8 cellular contexts compared by ENCODE assay signal in genomic region chr3:152268501-152269422, GRCh38. TPM values are rescaled to one million over a fixed set of nuclear protein-coding genes. Genes with fewer than 3 reads are reported as not detected.
DNase-seq lines count a peak whose midpoint lies in the region; ATAC-seq and TF ChIP-seq lines count a peak whose summit lies in the region.

MBNL1 (plus strand) TSS chr3:152268929; CDS start chr3:152300194, 31,265 bp downstream.

- H3K36me3 ChIP-seq in iPS-18a (ENCODE audit: control insufficient read depth, low read depth, low read length) (no peaks in the 10 kb centered on the region), skeletal muscle satellite cell (ENCODE audit: insufficient read depth, low read length) (peaks cover 4% of the 10 kb centered on the region)

- no peaks in the 10 kb centered on the region for H3K9me3 Mint-ChIP-seq in MCF 10A (ENCODE audit: unreplicated experiment)

- ATAC-seq in HG03095 (IDR thresholded peaks at IDR 0.05; ENCODE audit: unreplicated experiment) = peak; percentile 50

- no peaks in the 10 kb centered on the region for H3K27me3 Mint-ChIP-seq in MCF 10A (ENCODE audit: insufficient read depth, unreplicated experiment)

- TSS peak; percentile 48 for BruUV-seq in MCF 10A (replicated peaks; lab: Mats Ljungman, UMichigan)

- DNase-seq in NOMO-1 treated with DMSO at 0.1 percent for 48 hours (lab: John Stamatoyannopoulos, UW; ENCODE audit: unreplicated experiment) (peak; percentile 84), NOMO-1 treated with dmso at 0.1 percent for 144 hours (lab: John Stamatoyannopoulos, UW; ENCODE audit: unreplicated experiment) (no peak), NCI-H2171 treated with DMSO at 0.1 percent for 48 hours (lab: John Stamatoyannopoulos, UW) (peak; percentile 79), MCF 10A (ENCODE audit: unreplicated experiment) (peak; percentile 81)

- H3K4me1 ChIP-seq in iPS-18a (ENCODE audit: control insufficient read depth, low read depth, low read length) (peaks cover 13% of the 10 kb centered on the region), skeletal muscle satellite cell (ENCODE audit: control insufficient read depth, insufficient read depth, low read length) (peaks cover 43% of the 10 kb centered on the region)

- CTCF ChIA-PET in MCF 10A (lab: Yijun Ruan, JAX) = interaction anchor here (0.6 to 1.0 kb wide), 4 partner anchors 114 to 191 kb away, joined by 3 to 5 read pairs (median 4); no protein-coding TSS in a partner anchor

- H3K4me2 ChIP-seq in skeletal muscle satellite cell (ENCODE audit: low read length) = peak within 1 kb of the TSS; percentile 95

- TF ChIP-seq CTCF in VCaP (conservative IDR thresholded peaks at IDR 0.05) (no peak), MCF 10A (IDR thresholded peaks at IDR 0.05; ENCODE audit: unreplicated experiment) (no peak)

- POLR2A ChIA-PET in MCF 10A (lab: Yijun Ruan, JAX) = interaction anchor here (0.6 to 9.3 kb wide), 55 partner anchors 7 to 197 kb away, joined by 3 to 156 read pairs (median 5); no protein-coding TSS in a partner anchor

- peaks cover 21% of the 10 kb centered on the region for H3K27me3 ChIP-seq in iPS-18a (ENCODE audit: control insufficient read depth, insufficient read depth, low read length)
- H3K27me3 ChIP-seq in skeletal muscle satellite cell (ENCODE audit: control insufficient read depth, insufficient read depth, low read length) = no peaks in the 10 kb centered on the region

- peak within 1 kb of the TSS; percentile 90 for H3K4me3 Mint-ChIP-seq in MCF 10A (ENCODE audit: unreplicated experiment)

- intact Hi-C loops in MCF 10A (cut with micrococcal nuclease) = loop anchor here (1.0 to 5.0 kb wide), 5 partner anchors 30 to 242 kb away; no protein-coding TSS in a partner anchor

- H3K36me3 Mint-ChIP-seq in MCF 10A (ENCODE audit: insufficient read depth, unreplicated experiment) = no peaks in the 10 kb centered on the region

- H3K9ac ChIP-seq in iPS-18a (ENCODE audit: low read length) (peak within 1 kb of the TSS; percentile 72), skeletal muscle satellite cell (ENCODE audit: low read depth, low read length) (peak within 1 kb of the TSS; percentile 98)

- H3K4me3 ChIP-seq in iPS-18a (ENCODE audit: low read length) = peak within 1 kb of the TSS; percentile 81
- peak within 1 kb of the TSS; percentile 91 for H3K4me3 ChIP-seq in skeletal muscle satellite cell (ENCODE audit: low read length)

- peak within 1 kb of the TSS; percentile 80 for H3K27ac Mint-ChIP-seq in MCF 10A (ENCODE audit: low read depth, unreplicated experiment)

- peaks cover 42% of the 10 kb centered on the region for H3K4me1 Mint-ChIP-seq in MCF 10A (ENCODE audit: insufficient read depth, unreplicated experiment)

- H3K27ac ChIP-seq in VCaP (peak within 1 kb of the TSS; percentile 97), iPS-18a (ENCODE audit: low read length) (peak within 1 kb of the TSS; percentile 59)

- H3K9me3 ChIP-seq in iPS-18a (ENCODE audit: control insufficient read depth, low read depth, low read length) (no peaks in the 10 kb centered on the region), skeletal muscle satellite cell (replicated peaks; ENCODE audit: low read length) (no peaks in the 10 kb centered on the region)

RNA-seq across cellular contexts. Expression of gene MBNL1, which starts in this region (rescaled TPM):
- total RNA-seq in MCF 10A (2022) = 114 and 139 TPM in 2 replicates
- total RNA-seq in skeletal muscle satellite cell (2012; rRNA removed) = 171 and 173 TPM in 2 replicates
